8 cellular contexts compared by ENCODE assay signal in genomic region chr22:21652547-21653545, GRCh38. TPM values are rescaled to one million over a fixed set of nuclear protein-coding genes. Genes with fewer than 3 reads are reported as not detected.
DNase-seq lines count a peak whose midpoint lies in the region; ATAC-seq and TF ChIP-seq lines count a peak whose summit lies in the region.

No MANE protein-coding gene starts in this region.

- ATAC-seq in heart right ventricle: peak in 2 of 8 donors; percentile 21 to 29
- ATAC-seq in left cardiac atrium: no peak
- ATAC-seq in activated naive CD8-positive, alpha-beta T cell treated with anti-CD3 and anti-CD28 coated beads, Interleukin-2, amount 50 U/mL, for 24 hours: peak; percentile 3
- no peak for ATAC-seq in memory B cell (ENCODE audit: low read depth)
- no peak for ATAC-seq in GM18498 (IDR thresholded peaks at IDR 0.05; ENCODE audit: unreplicated experiment)
- no peak for ATAC-seq in GM21786 (IDR thresholded peaks at IDR 0.05; ENCODE audit: unreplicated experiment)

- intact Hi-C loops in heart right ventricle (cut with DNase I): no loop called here
- intact Hi-C loops in left cardiac atrium (cut with DNase I): no loop called here

- H3K27ac ChIP-seq in heart right ventricle: peak overlapping the region in 3 of 10 donors; percentile 5 to 65 (median 44)

- 19 to 23% methylated on average over 40 of the region's 40 CpGs for WGBS in heart right ventricle, 2 donors

- H3K36me3 Mint-ChIP-seq in activated naive CD8-positive, alpha-beta T cell treated with anti-CD3 and anti-CD28 coated beads, Interleukin-2, amount 50 U/mL, for 24 hours (ENCODE audit: low read depth): peaks cover 25% of the 10 kb centered on the region
- H3K36me3 Mint-ChIP-seq in memory B cell: no peaks in the 10 kb centered on the region

- no peaks in the 10 kb centered on the region for H3K9me3 ChIP-seq in heart right ventricle

- DNase-seq in heart right ventricle (no peak), left cardiac atrium (no peak), memory B cell (ENCODE audit: low spot score in 2 of 2) (no peak), NCI-H1436 (lab: John Stamatoyannopoulos, UW) (no peak), mucosa of gallbladder (ENCODE audit: low spot score) (no peak)
- DNase-seq in activated naive CD8-positive, alpha-beta T cell treated with anti-CD3 and anti-CD28 coated beads, Interleukin-2, amount 50 U/mL, for 24 hours: no peak

- H3K4me3 Mint-ChIP-seq in activated naive CD8-positive, alpha-beta T cell treated with anti-CD3 and anti-CD28 coated beads, Interleukin-2, amount 50 U/mL, for 24 hours: peak overlapping the region; percentile 88
- H3K4me3 Mint-ChIP-seq in memory B cell: peak overlapping the region; percentile 90

- H3K4me1 Mint-ChIP-seq in activated naive CD8-positive, alpha-beta T cell treated with anti-CD3 and anti-CD28 coated beads, Interleukin-2, amount 50 U/mL, for 24 hours: peaks cover 31% of the 10 kb centered on the region
- peaks cover 18% of the 10 kb centered on the region for H3K4me1 Mint-ChIP-seq in memory B cell

- H3K9me3 Mint-ChIP-seq in activated naive CD8-positive, alpha-beta T cell treated with anti-CD3 and anti-CD28 coated beads, Interleukin-2, amount 50 U/mL, for 24 hours: no peaks in the 10 kb centered on the region
- no peaks in the 10 kb centered on the region for H3K9me3 Mint-ChIP-seq in memory B cell

- H3K27me3 ChIP-seq in heart right ventricle: peaks cover 0 to 7% (median 0%) of the 10 kb centered on the region in 7 donors

- H3K36me3 ChIP-seq in heart right ventricle: peaks cover 0 to 19% (median 0%) of the 10 kb centered on the region in 9 donors

- H3K4me3 ChIP-seq in heart right ventricle: peak overlapping the region; percentile 32 to 73 (median 58)

- no peaks in the 10 kb centered on the region for H3K27me3 Mint-ChIP-seq in activated naive CD8-positive, alpha-beta T cell treated with anti-CD3 and anti-CD28 coated beads, Interleukin-2, amount 50 U/mL, for 24 hours
- no peaks in the 10 kb centered on the region for H3K27me3 Mint-ChIP-seq in memory B cell

- TF ChIP-seq CTCF in heart right ventricle (IDR thresholded peaks at IDR 0.05): no peak

- H3K4me1 ChIP-seq in heart right ventricle: peaks cover 5 to 40% (median 26%) of the 10 kb centered on the region in 9 donors

- no peak overlapping the region for H3K27ac Mint-ChIP-seq in activated naive CD8-positive, alpha-beta T cell treated with anti-CD3 and anti-CD28 coated beads, Interleukin-2, amount 50 U/mL, for 24 hours
- no peak overlapping the region for H3K27ac Mint-ChIP-seq in memory B cell

RNA-seq across cellular contexts. Expression of gene SDF2L1, which starts 10.7 kb away (rescaled TPM):
- total RNA-seq in heart right ventricle (10 to 100 TPM; 10.8 to 41.0 (median 18.2) TPM), left cardiac atrium (10 to 100 TPM; 38.7 to 44.3 TPM), mucosa of gallbladder (61.4 TPM)
- 100 to 1,000 TPM in 1 of 2 donors, 10 to 100 TPM in 1; 17.6 to 325 TPM for polyA plus RNA-seq in heart right ventricle

RNA-seq across cellular contexts. Expression of gene PPIL2, which starts 13.0 kb away (rescaled TPM):
- total RNA-seq in heart right ventricle: 10 to 100 TPM; 20.4 to 31.0 (median 25.8) TPM
- polyA plus RNA-seq in heart right ventricle: 10 to 100 TPM; 18.4 to 31.9 TPM
- 10 to 100 TPM; 21.0 to 23.2 TPM for total RNA-seq in left cardiac atrium
- total RNA-seq in mucosa of gallbladder: 46.6 TPM

RNA-seq across cellular contexts. Expression of gene CCDC116, which starts 20.3 kb away (rescaled TPM):
- total RNA-seq in heart right ventricle: under 1 TPM in 6 of 10 donors, not detected in 4; 0.11 to 0.35 (median 0.28) TPM
- 1 to 10 TPM in 1 of 2 donors, under 1 TPM in 1; 0.19 to 1.2 TPM for polyA plus RNA-seq in heart right ventricle
- under 1 TPM; 0.18 to 0.44 TPM for total RNA-seq in left cardiac atrium
- 0.37 TPM for total RNA-seq in mucosa of gallbladder

RNA-seq across cellular contexts. Expression of gene YDJC, which starts 23.0 kb away (rescaled TPM):
- 1 to 10 TPM; 2.3 to 6.1 (median 4.0) TPM for total RNA-seq in heart right ventricle
- polyA plus RNA-seq in heart right ventricle: 10 to 100 TPM; 12.7 to 26.4 TPM
- 1 to 10 TPM; 5.7 to 6.4 TPM for total RNA-seq in left cardiac atrium
- 27.4 TPM for total RNA-seq in mucosa of gallbladder
